In the genomic region with DNA sequence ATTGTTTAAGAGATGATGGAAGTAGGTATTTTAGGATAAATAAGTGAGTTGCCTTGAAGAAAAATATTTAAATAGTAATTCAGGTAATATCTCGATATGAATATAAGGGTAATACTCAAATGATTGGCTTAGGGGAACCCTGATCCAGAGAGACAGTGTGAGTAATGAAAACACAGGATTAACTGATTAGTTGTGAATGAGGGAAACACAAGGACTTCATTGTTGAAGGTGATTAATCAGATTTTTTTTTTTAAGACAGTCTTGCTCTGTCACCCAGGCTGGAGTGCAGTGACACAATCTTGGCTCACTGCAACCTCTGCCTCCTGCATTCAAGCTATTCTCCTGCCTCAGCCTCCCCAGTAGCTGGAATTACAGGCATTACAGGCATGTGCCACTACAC, we compare ENCODE assay signal across 16 cellular contexts.
"Had no signal": no experiment of that assay in that cellular context is flagged by ENCODE, and none has a peak within 500 bp of the region (broad histone marks: within the 10 kb centered on the region; RNA-seq: fewer than 3 reads in every experiment).

No MANE protein-coding gene starts in this region.

- H3K27ac ChIP-seq: brain microvascular endothelial cell, transverse colon, vagina had no signal

- H3K4me3 ChIP-seq: heart right ventricle, transverse colon, vagina had no signal

- H3K27me3 ChIP-seq: brain microvascular endothelial cell, heart right ventricle, transverse colon, vagina had no signal

- H3K36me3 ChIP-seq: transverse colon, vagina had no signal

- H3K9me3 ChIP-seq: heart right ventricle, transverse colon, vagina had no signal

- DNase-seq: activated CD4-positive, alpha-beta T cell treated with anti-CD3 and anti-CD28 coated beads for 1 hour; activated CD4-positive, alpha-beta T cell treated with anti-CD3 and anti-CD28 coated beads, Interleukin-2, amount 50 U/mL, for 4 hours; activated naive CD4-positive, alpha-beta T cell treated with Interleukin-2 at 50 U/mL for 16 hours; anterior cingulate cortex; brain microvascular endothelial cell; cerebellar nuclear complex; effector CD8-positive, alpha-beta T cell; heart right ventricle; natural killer cell; posterior cingulate gyrus; stimulated activated CD4-positive, alpha-beta T cell treated with anti-CD3 and anti-CD28 coated beads, Interleukin-1b, Interleukin-23, amount 100 ng/mL, for 48 hours; stimulated activated naive B cell treated with anti-CD40 and anti-IgM and Interleukin-4, amounts not matched to agents 10 μg/mL and 1 μg/mL and 100 μg/mL, for 72 hours; substantia nigra; transverse colon had no signal

- ATAC-seq: activated T-helper 17 cell treated with anti-CD3 and anti-CD28 coated beads, Interleukin-2, amount 50 U/mL, for 72 hours; heart right ventricle; natural killer cell; stimulated activated naive B cell treated with anti-CD40 and anti-IgM and Interleukin-4, amounts not matched to agents 10 μg/mL and 1 μg/mL and 100 μg/mL, for 72 hours had no signal
